ENCODE assay signal across 26 cellular contexts in genomic region chr3:172882563-172882962, GRCh38.
"Had no signal": no experiment of that assay in that cellular context is flagged by ENCODE, and none has a peak within 500 bp of the region (broad histone marks: within the 10 kb centered on the region; RNA-seq: fewer than 3 reads in every experiment).

No MANE protein-coding gene starts in this region.

- ATAC-seq: foreskin keratinocyte; gastroesophageal sphincter; naive thymus-derived CD4-positive, alpha-beta T cell; sciatic nerve; stimulated activated memory B cell treated with anti-CD40 and anti-IgM and Interleukin-4, amounts not matched to agents 10 μg/mL and 1 μg/mL and 100 μg/mL, for 72 hours; stimulated activated naive CD8-positive, alpha-beta T cell treated with anti-CD3 and anti-CD28 coated beads, Interleukin-15, Interleukin-2, amounts not matched to agents 100 U/mL and 50 U/mL, for 24 hours had no signal

- H3K27ac Mint-ChIP-seq: dendritic cell treated with granulocyte-macrophage colony-stimulating factor and Interleukin-4, amounts not matched to agents 40 ng/mL and 50 ng/mL, for 4 days; endodermal cell; naive thymus-derived CD4-positive, alpha-beta T cell; progenitor cell of endocrine pancreas; stimulated activated memory B cell treated with anti-CD40 and anti-IgM and Interleukin-4, amounts not matched to agents 10 μg/mL and 1 μg/mL and 100 μg/mL, for 72 hours; type B pancreatic cell had no signal

- H3K4me1 ChIP-seq: colonic mucosa, esophagus muscularis mucosa, foreskin keratinocyte, gastroesophageal sphincter, neural progenitor cell, parathyroid adenoma, testis, tibial artery had no signal

- H3K4me3 Mint-ChIP-seq: dendritic cell treated with granulocyte-macrophage colony-stimulating factor and Interleukin-4, amounts not matched to agents 40 ng/mL and 50 ng/mL, for 4 days; endodermal cell; naive thymus-derived CD4-positive, alpha-beta T cell; nephron; neural progenitor cell; stimulated activated memory B cell treated with anti-CD40 and anti-IgM and Interleukin-4, amounts not matched to agents 10 μg/mL and 1 μg/mL and 100 μg/mL, for 72 hours; type B pancreatic cell had no signal

- H3K4me1 Mint-ChIP-seq: endodermal cell; naive thymus-derived CD4-positive, alpha-beta T cell; nephron; stimulated activated memory B cell treated with anti-CD40 and anti-IgM and Interleukin-4, amounts not matched to agents 10 μg/mL and 1 μg/mL and 100 μg/mL, for 72 hours had no signal

- H3K36me3 ChIP-seq: colonic mucosa, esophagus muscularis mucosa, gastroesophageal sphincter, heart right ventricle, neural progenitor cell, tibial artery had no signal

- DNase-seq: colonic mucosa; effector CD8-positive, alpha-beta T cell; endodermal cell; foreskin keratinocyte; heart right ventricle; hippocampal formation; kidney glomerular epithelial cell; mesenchymal stem cell; midbrain; naive thymus-derived CD4-positive, alpha-beta T cell; stimulated activated CD4-positive, alpha-beta T cell treated with anti-CD3 and anti-CD28 coated beads, Interleukin-2, amount 100 ng/mL, for 24 hours; stimulated activated CD4-positive, alpha-beta T cell treated with anti-CD3 and anti-CD28 coated beads, Interleukin-4, amount 100 ng/mL, for 24 hours; stimulated activated naive CD8-positive, alpha-beta T cell treated with anti-CD3 and anti-CD28 coated beads, Interleukin-15, Interleukin-2, amounts not matched to agents 100 U/mL and 50 U/mL, for 24 hours; substantia nigra; testis; tibial artery had no signal

- H3K27me3 ChIP-seq: colonic mucosa, esophagus muscularis mucosa, foreskin keratinocyte, gastroesophageal sphincter, heart right ventricle, neural progenitor cell, testis, tibial artery had no signal

- H3K4me3 ChIP-seq: colonic mucosa, esophagus muscularis mucosa, gastroesophageal sphincter, heart right ventricle, neural progenitor cell, testis, tibial artery had no signal

- H3K36me3 Mint-ChIP-seq: stimulated activated memory B cell treated with anti-CD40 and anti-IgM and Interleukin-4, amounts not matched to agents 10 μg/mL and 1 μg/mL and 100 μg/mL, for 72 hours had no signal

- H3K9me3 ChIP-seq: colonic mucosa, testis had no signal

- H3K27me3 Mint-ChIP-seq: dendritic cell treated with granulocyte-macrophage colony-stimulating factor and Interleukin-4, amounts not matched to agents 40 ng/mL and 50 ng/mL, for 4 days; progenitor cell of endocrine pancreas; stimulated activated memory B cell treated with anti-CD40 and anti-IgM and Interleukin-4, amounts not matched to agents 10 μg/mL and 1 μg/mL and 100 μg/mL, for 72 hours; type B pancreatic cell had no signal

- H3K27ac ChIP-seq: colonic mucosa, esophagus muscularis mucosa, foreskin keratinocyte, gastroesophageal sphincter, heart right ventricle, neural progenitor cell, parathyroid adenoma, testis, tibial artery had no signal
